Comparison of ENCODE assay signal across 8 cellular contexts in genomic region chr10:118568327-118568848, GRCh38.
A peak's percentile ranks its signal among the peaks of the same experiment; 100 is the strongest.
DNase-seq lines count a peak whose midpoint lies in the region; TF ChIP-seq lines count a peak whose summit lies in the region.

No MANE protein-coding gene starts in this region.

- peak overlapping the region; percentile 12 for H2AFZ ChIP-seq in SU-DHL-6 (ENCODE audit: low read depth, low read length, severe bottlenecking)

- no peaks in the 10 kb centered on the region for H3F3A ChIP-seq in SU-DHL-6 (ENCODE audit: insufficient read depth)

- peak; percentile 31 for TF ChIP-seq CTCF in SU-DHL-6 (IDR thresholded peaks at IDR 0.05; ENCODE audit: insufficient read depth, low read length, poor library complexity, severe bottlenecking)
- TF ChIP-seq CTCF in astrocyte of the spinal cord (IDR thresholded peaks at IDR 0.05; ENCODE audit: low read depth, low read length) = peak; percentile 71

- peak; percentile 2 for DNase-seq in DMS79 treated with DMSO at 0.1 percent for 48 hours (lab: John Stamatoyannopoulos, UW)
- DNase-seq in DMS79 (lab: John Stamatoyannopoulos, UW) = no peak
- DNase-seq in HuH-7.5 (ENCODE audit: low spot score) = peak; percentile 28
- peak; percentile 60 for DNase-seq in astrocyte of the spinal cord (ENCODE audit: low read depth, low spot score)
- peak; percentile 25 for DNase-seq in iPS DF 4.7 (ENCODE audit: extremely low read depth, low spot score)
- peak; percentile 29 for DNase-seq in smooth muscle cell of the brain vasculature (ENCODE audit: low read depth, low spot score)
- DNase-seq in GOT3 (lab: John Stamatoyannopoulos, UW) = no peak

- in situ Hi-C loops in astrocyte of the spinal cord (cut with HindIII; ENCODE audit: low sequenced_read_pairs) = no loop called here

- H3K9me2 ChIP-seq in SU-DHL-6 (replicated peaks; ENCODE audit: insufficient read depth, low read length) = no peaks in the 10 kb centered on the region

- no peaks in the 10 kb centered on the region for H3K27me3 ChIP-seq in SU-DHL-6 (ENCODE audit: low read length)

- H3K4me2 ChIP-seq in SU-DHL-6 (ENCODE audit: low read depth, low read length, poor library complexity, severe bottlenecking) = no peak overlapping the region

- no peak overlapping the region for H3K4me3 ChIP-seq in SU-DHL-6 (ENCODE audit: insufficient read depth, low read length, poor library complexity, severe bottlenecking)
- no peak overlapping the region for H3K4me3 ChIP-seq in astrocyte of the spinal cord (ENCODE audit: low read depth, low read length)

- H3K36me3 ChIP-seq in SU-DHL-6 (ENCODE audit: low read length) = no peaks in the 10 kb centered on the region

- no peaks in the 10 kb centered on the region for H4K20me1 ChIP-seq in SU-DHL-6 (ENCODE audit: low read depth, low read length)

- H3K79me2 ChIP-seq in SU-DHL-6 (ENCODE audit: insufficient read depth, low read length) = no peaks in the 10 kb centered on the region

- no peak overlapping the region for H3K9ac ChIP-seq in SU-DHL-6 (ENCODE audit: low read length)

- no peak overlapping the region for H3K27ac ChIP-seq in SU-DHL-6 (ENCODE audit: low read depth, low read length)

- no peaks in the 10 kb centered on the region for H3K9me3 ChIP-seq in SU-DHL-6 (ENCODE audit: insufficient read depth, low read length)

Comparison
In these comparisons a context has a peak if more than half of its experiments do, and no peak if none do; other contexts are left out.
1. DNase-seq: peak in DMS79 treated with DMSO at 0.1 percent for 48 hours (single experiment), HuH-7.5 (single experiment), astrocyte of the spinal cord (single experiment), iPS DF 4.7 (single experiment) and smooth muscle cell of the brain vasculature (single experiment); none in DMS79 (single experiment) and GOT3 (single experiment).